13 cellular contexts compared by ENCODE assay signal in the genomic region with DNA sequence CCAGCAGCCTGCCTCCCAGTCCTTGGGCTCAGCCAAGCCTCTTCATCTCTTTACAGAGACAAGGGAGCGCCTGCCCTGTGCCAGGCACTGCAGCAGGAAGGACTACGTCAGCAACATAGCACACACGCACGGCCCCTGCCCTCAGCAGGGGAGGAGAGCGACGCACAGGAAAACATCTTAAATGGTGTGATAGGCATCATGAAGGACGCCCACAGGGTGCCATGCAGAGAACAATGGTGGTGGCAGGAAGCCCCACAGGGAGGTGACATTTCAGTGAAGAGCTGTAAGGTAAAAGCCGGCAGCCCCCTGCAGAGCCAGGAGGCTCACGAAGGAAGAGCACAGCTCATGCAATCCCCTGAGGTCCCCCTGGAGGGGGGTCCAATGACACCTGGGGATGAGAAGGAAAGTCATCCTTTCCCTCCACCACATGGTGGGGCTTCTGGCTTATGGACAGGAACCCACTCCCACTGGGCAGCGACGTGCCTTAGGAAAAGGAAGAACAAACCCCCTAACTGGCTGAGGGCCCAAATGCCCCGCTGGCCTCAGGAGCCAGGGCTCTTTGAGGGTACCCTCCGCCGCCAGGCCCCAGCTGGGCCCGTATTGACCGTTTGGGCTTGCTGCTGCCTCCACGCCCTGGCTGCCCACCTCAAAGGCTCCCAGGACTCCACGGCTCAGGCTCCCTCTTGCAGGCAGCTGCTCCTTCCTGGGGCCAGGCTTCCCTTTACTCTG. TPM values are rescaled to one million over a fixed set of nuclear protein-coding genes. Genes with fewer than 3 reads are reported as not detected.
DNase-seq lines count a peak whose midpoint lies in the region; ATAC-seq lines count a peak whose summit lies in the region.
"Had no signal": no experiment of that assay in that cellular context is flagged by ENCODE, and none has a peak within 500 bp of the region (broad histone marks: within the 10 kb centered on the region; RNA-seq: fewer than 3 reads in every experiment).

No MANE protein-coding gene starts in this region.

- peak overlapping the region; percentile 59 for H2AK5ac ChIP-seq in neuronal stem cell (ENCODE audit: low read depth, low read length)

- peak overlapping the region; percentile 82 for H2AFZ ChIP-seq in neuronal stem cell (ENCODE audit: low read length)

- intact Hi-C loops in head of caudate nucleus (cut with DNase I) = loop anchor here (2.0 kb wide), 1 partner anchor 138 kb away; no protein-coding TSS in a partner anchor

- peak overlapping the region; percentile 90 for H3K23ac ChIP-seq in neuronal stem cell (ENCODE audit: low read depth, low read length, poor library complexity)

- no CpG with 5 or more reads among the region's 18 CpGs for WGBS in neuronal stem cell (ENCODE audit: extremely low coverage in 2 of 2, insufficient read length in 2 of 2, insufficient replicate concordance in 1 of 2), 2 donors

- no peak overlapping the region for H3K27ac ChIP-seq in neuronal stem cell (replicated peaks; ENCODE audit: low read length)
- H3K27ac ChIP-seq: 22Rv1, prostate gland had no signal

- peak; percentile 9 for DNase-seq in NCI-H1092 (lab: John Stamatoyannopoulos, UW)
- DNase-seq in NCI-H1092 treated with DMSO at 0.1 percent for 48 hours (lab: John Stamatoyannopoulos, UW) = no peak
- DNase-seq in NCI-H82 treated with DMSO at 0.1 percent for 48 hours (lab: John Stamatoyannopoulos, UW; ENCODE audit: unreplicated experiment) = peak; percentile 67
- peak in 32 of 42 donors; percentile 11 to 74 (median 30) for DNase-seq in head of caudate nucleus
- DNase-seq in neuronal stem cell (ENCODE audit: low spot score) = peak; percentile 11
- no peak for DNase-seq in RPMI8226
- DNase-seq in NCI-H187 treated with DMSO at 0.1 percent for 48 hours (lab: John Stamatoyannopoulos, UW) = no peak
- DNase-seq: activated CD4-positive, alpha-beta T cell treated with anti-CD3 and anti-CD28 coated beads, Interleukin-2, amount 50 U/mL, for 4 hours; activated naive CD8-positive, alpha-beta T cell treated with anti-CD3 and anti-CD28 coated beads, Interleukin-2, amount 50 U/mL, for 24 hours; effector memory CD8-positive, alpha-beta T cell had no signal

- peaks cover 0 to 12% of the 10 kb centered on the region in 2 donors for H3K4me1 ChIP-seq in neuronal stem cell (ENCODE audit: control insufficient read depth in 2 of 2, insufficient read depth in 1 of 2, low read depth in 1 of 2, low read length in 2 of 2)
- H3K4me1 ChIP-seq: prostate gland had no signal

- no peak overlapping the region for H3K4ac ChIP-seq in neuronal stem cell (ENCODE audit: low read length)

- no peaks in the 10 kb centered on the region for H3K79me1 ChIP-seq in neuronal stem cell (ENCODE audit: low read depth, low read length)

- no peaks in the 10 kb centered on the region for H3K36me3 ChIP-seq in neuronal stem cell (replicated peaks in 1 of 2; ENCODE audit: control insufficient read depth in 2 of 2, insufficient read depth in 2 of 2, low read length in 2 of 2)
- H3K36me3 ChIP-seq: prostate gland had no signal

- no peak for ATAC-seq in GM19463 (IDR thresholded peaks at IDR 0.05; ENCODE audit: unreplicated experiment)
- ATAC-seq: activated naive CD8-positive, alpha-beta T cell treated with anti-CD3 and anti-CD28 coated beads, Interleukin-2, amount 50 U/mL, for 24 hours; effector memory CD8-positive, alpha-beta T cell had no signal

- H2BK12ac ChIP-seq in neuronal stem cell (ENCODE audit: low read length) = no peak overlapping the region

- H3K4me3 ChIP-seq in neuronal stem cell (ENCODE audit: low read length in 2 of 2) = no peak overlapping the region
- H3K4me3 ChIP-seq: prostate gland had no signal

- H4K91ac ChIP-seq in neuronal stem cell (ENCODE audit: low read depth, low read length, poor library complexity) = no peak overlapping the region

- peak overlapping the region; percentile 53 for H4K8ac ChIP-seq in neuronal stem cell (ENCODE audit: low read depth, low read length)

- H3K4me2 ChIP-seq in neuronal stem cell (ENCODE audit: insufficient read depth, low read length, poor library complexity, severe bottlenecking) = no peak overlapping the region

- peak overlapping the region; percentile 84 for H3K18ac ChIP-seq in neuronal stem cell (ENCODE audit: low read length)

- H2BK120ac ChIP-seq in neuronal stem cell (ENCODE audit: low read depth, low read length) = peak overlapping the region; percentile 44

- H2BK5ac ChIP-seq in neuronal stem cell (ENCODE audit: low read length) = peak overlapping the region; percentile 2

- H3K9me3 ChIP-seq in neuronal stem cell (replicated peaks in 1 of 2; ENCODE audit: control insufficient read depth in 2 of 2, insufficient read depth in 1 of 2, low read depth in 1 of 2, low read length in 2 of 2) = peaks cover 0 to 2% of the 10 kb centered on the region in 2 donors
- H3K9me3 ChIP-seq: prostate gland had no signal

- peaks cover 0 to 38% (median 0%) of the 10 kb centered on the region in 3 experiments for H3K27me3 ChIP-seq in neuronal stem cell (ENCODE audit: control insufficient read depth in 3 of 3, insufficient read depth in 3 of 3, low read depth in 1 of 3, low read length in 3 of 3)

- peak overlapping the region; percentile 7 for H3K9ac ChIP-seq in neuronal stem cell (ENCODE audit: low read depth, low read length, poor library complexity)

- no peak overlapping the region for H3K14ac ChIP-seq in neuronal stem cell (ENCODE audit: low read length)

- peak overlapping the region; percentile 87 for H2BK15ac ChIP-seq in neuronal stem cell (ENCODE audit: low read length)

RNA-seq across cellular contexts. Expression of a gene that starts 37.3 kb away (rescaled TPM):
- polyA plus RNA-seq in neuronal stem cell (2013, experiment 1 of 2) = 0.04 TPM
- 0.01 TPM for polyA plus RNA-seq in neuronal stem cell (2013, experiment 2 of 2)

Comparison
In these comparisons a context has a peak if more than half of its experiments do, and no peak if none do; other contexts are left out.
1. DNase-seq: peak in NCI-H1092 (single experiment), NCI-H82 treated with DMSO at 0.1 percent for 48 hours (single experiment), head of caudate nucleus (32 of 42) and neuronal stem cell (single experiment); none in NCI-H1092 treated with DMSO at 0.1 percent for 48 hours (single experiment), RPMI8226 (single experiment) and NCI-H187 treated with DMSO at 0.1 percent for 48 hours (single experiment).